In genomic region chr7:6238309-6238925, GRCh38 we compare ENCODE assay signal across 1 cellular context.
TF ChIP-seq lines count a peak whose summit lies in the region.

No MANE protein-coding gene starts in this region.

TF ChIP-seq in HepG2, 621 proteins besides CTCF, POLR2A, EP300 and RAD21 (continued from another document and continues in another):
- TF ChIP-seq KIAA2018 (CRISPR knock-in tag; IDR thresholded peaks at IDR 0.05; ENCODE audit: borderline replicate concordance), result no peak
- TF ChIP-seq ZNF383 (CRISPR knock-in tag; IDR thresholded peaks at IDR 0.05; ENCODE audit: borderline replicate concordance), result no peak
- TF ChIP-seq ZNF546 (CRISPR knock-in tag; conservative IDR thresholded peaks at IDR 0.05), result no peak
- TF ChIP-seq ARHGAP35 (CRISPR knock-in tag; IDR thresholded peaks at IDR 0.05; ENCODE audit: borderline replicate concordance), result no peak
- TF ChIP-seq LCORL (IDR thresholded peaks at IDR 0.05), result no peak
- TF ChIP-seq LCORL (CRISPR knock-in tag; IDR thresholded peaks at IDR 0.05), result no peak
- TF ChIP-seq ZNF747 (CRISPR knock-in tag; IDR thresholded peaks at IDR 0.05; ENCODE audit: borderline replicate concordance), result no peak
- TF ChIP-seq RXRB (CRISPR knock-in tag; IDR thresholded peaks at IDR 0.05; ENCODE audit: borderline replicate concordance), result peak; percentile 67
- TF ChIP-seq ZSCAN29 (CRISPR knock-in tag; conservative IDR thresholded peaks at IDR 0.05), result no peak
- no peak for TF ChIP-seq ZMAT5 (CRISPR knock-in tag; IDR thresholded peaks at IDR 0.05; ENCODE audit: borderline replicate concordance, low read depth)
- TF ChIP-seq KLF6 (CRISPR knock-in tag; IDR thresholded peaks at IDR 0.05), result peak; percentile 71
- TF ChIP-seq GZF1 (CRISPR knock-in tag; IDR thresholded peaks at IDR 0.05), result no peak
- no peak; the same call in 1 of the 2 replicates for TF ChIP-seq PITX1 (CRISPR knock-in tag; IDR thresholded peaks at IDR 0.05)
- TF ChIP-seq STAT6 (CRISPR knock-in tag; IDR thresholded peaks at IDR 0.05; ENCODE audit: borderline replicate concordance), result no peak
- peak; percentile 48; the same call in 1 of the 2 replicates for TF ChIP-seq SOX13 (IDR thresholded peaks at IDR 0.05)
- peak in 1 of 2 experiments; percentile 89; a peak in 2 of 4 replicates for TF ChIP-seq SOX13 (CRISPR knock-in tag; conservative IDR thresholded peaks at IDR 0.05 in 1 of 2, IDR thresholded peaks at IDR 0.05 in 1 of 2)
- TF ChIP-seq PRDM4 (CRISPR knock-in tag; IDR thresholded peaks at IDR 0.05; ENCODE audit: borderline replicate concordance), result no peak
- TF ChIP-seq ARNT2 (CRISPR knock-in tag; IDR thresholded peaks at IDR 0.05; ENCODE audit: low read depth), result no peak
- peak; percentile 99 for TF ChIP-seq ZNF609 (CRISPR knock-in tag; IDR thresholded peaks at IDR 0.05; ENCODE audit: borderline replicate concordance)
- TF ChIP-seq FOXP4 (CRISPR knock-in tag; IDR thresholded peaks at IDR 0.05), result peak; percentile 41; the same call in 1 of the 2 replicates
- no peak for TF ChIP-seq ZNF263 (CRISPR knock-in tag; IDR thresholded peaks at IDR 0.05)
- no peak for TF ChIP-seq MAZ (IDR thresholded peaks at IDR 0.05; ENCODE audit: borderline replicate concordance, low read depth, low read length)
- no peak for TF ChIP-seq MAZ (CRISPR knock-in tag; IDR thresholded peaks at IDR 0.05; ENCODE audit: low read depth)
- TF ChIP-seq TCF7L2 (IDR thresholded peaks at IDR 0.05; ENCODE audit: low read depth, low read length), result no peak
- no peak for TF ChIP-seq CSRNP1 (CRISPR knock-in tag; IDR thresholded peaks at IDR 0.05)
- no peak for TF ChIP-seq SP2 (CRISPR knock-in tag; IDR thresholded peaks at IDR 0.05)
